6 cellular contexts compared by ENCODE assay signal in genomic region chrX:47644557-47645091, GRCh38. TPM values are rescaled to one million over a fixed set of nuclear protein-coding genes. Genes with fewer than 3 reads are reported as not detected.
DNase-seq lines count a peak whose midpoint lies in the region; ATAC-seq and TF ChIP-seq lines count a peak whose summit lies in the region.

No MANE protein-coding gene starts in this region.

- peaks cover 10% of the 10 kb centered on the region for H3K27me3 Mint-ChIP-seq in neural progenitor cell (ENCODE audit: insufficient read depth, low read depth)

- peak; percentile 59 for DNase-seq in HT-29 (ENCODE audit: low spot score)
- peak; percentile 28 for DNase-seq in astrocyte of the hippocampus (ENCODE audit: low read depth, low spot score)
- DNase-seq in neural progenitor cell (ENCODE audit: low spot score), result peak; percentile 57
- no peak for DNase-seq in NCI-H748 treated with DMSO at 0.1 percent for 48 hours (lab: John Stamatoyannopoulos, UW)

- peaks cover 29% of the 10 kb centered on the region for H3K79me2 ChIP-seq in neural progenitor cell (ENCODE audit: low read depth)

- no peaks in the 10 kb centered on the region for H3K4me1 ChIP-seq in neural progenitor cell

- no peak overlapping the region for H2AFZ ChIP-seq in neural progenitor cell (replicated peaks)

- no peak overlapping the region for H3K4me2 ChIP-seq in neural progenitor cell

- H3K27me3 ChIP-seq in neural progenitor cell, result no peaks in the 10 kb centered on the region

- H3K4me3 ChIP-seq in neural progenitor cell, result no peak overlapping the region

- no peaks in the 10 kb centered on the region for H3K36me3 ChIP-seq in neural progenitor cell

- no peak overlapping the region for H3K9ac ChIP-seq in neural progenitor cell

- H3K9me3 ChIP-seq in neural progenitor cell (ENCODE audit: low read depth), result no peaks in the 10 kb centered on the region

- ATAC-seq in HG03469 (IDR thresholded peaks at IDR 0.05; ENCODE audit: unreplicated experiment), result no peak
- ATAC-seq in HG03432 (IDR thresholded peaks at IDR 0.05; ENCODE audit: unreplicated experiment), result no peak

- H3K27ac ChIP-seq in neural progenitor cell, result no peak overlapping the region

- H3K4me1 Mint-ChIP-seq in neural progenitor cell, result peaks cover 15% of the 10 kb centered on the region

- H4K20me1 ChIP-seq in neural progenitor cell (ENCODE audit: low read depth), result peaks cover 9% of the 10 kb centered on the region

- TF ChIP-seq CTCF in neural progenitor cell (IDR thresholded peaks at IDR 0.05), result peak; percentile 56

- peaks cover 29% of the 10 kb centered on the region for H3K9me3 Mint-ChIP-seq in neural progenitor cell

- peak overlapping the region; percentile 64 for H3K27ac Mint-ChIP-seq in neural progenitor cell

- no peak overlapping the region for H3K4me3 Mint-ChIP-seq in neural progenitor cell

- no peaks in the 10 kb centered on the region for H3F3A ChIP-seq in neural progenitor cell (ENCODE audit: low read depth)

- peaks cover 15% of the 10 kb centered on the region for H3K36me3 Mint-ChIP-seq in neural progenitor cell

RNA-seq across cellular contexts. Expression of gene ELK1, which starts 5.7 kb away (rescaled TPM):
- 53.4 and 55.5 TPM in 2 replicates for total RNA-seq in HT-29 (2014; rRNA removed; shearing (Covaris generic))
- 16.6 and 28.9 TPM in 2 replicates for total RNA-seq in neural progenitor cell (ENCODE audit: low replicate concordance)

RNA-seq across cellular contexts. Expression of gene UXT, which starts 14.4 kb away (rescaled TPM):
- 164 and 167 TPM in 2 replicates for total RNA-seq in HT-29 (2014; rRNA removed; shearing (Covaris generic))
- 88.5 and 91.9 TPM in 2 replicates for total RNA-seq in neural progenitor cell (ENCODE audit: low replicate concordance)

RNA-seq across cellular contexts. Expression of gene CFP, which starts 14.9 kb away (rescaled TPM):
- total RNA-seq in HT-29 (2014; rRNA removed; shearing (Covaris generic)), result 0.21 and 0.56 TPM in 2 replicates
- 0.06 and 0.40 TPM in 2 replicates for total RNA-seq in neural progenitor cell (ENCODE audit: low replicate concordance)

RNA-seq across cellular contexts. Expression of gene SYN1, which starts 25.0 kb away (rescaled TPM):
- total RNA-seq in HT-29 (2014; rRNA removed; shearing (Covaris generic)), result not detected in 2 replicates
- total RNA-seq in neural progenitor cell (ENCODE audit: low replicate concordance), result 0.53 TPM in 1 of 2 replicates, not detected in the other
